10 cellular contexts compared by ENCODE assay signal in the genomic region with DNA sequence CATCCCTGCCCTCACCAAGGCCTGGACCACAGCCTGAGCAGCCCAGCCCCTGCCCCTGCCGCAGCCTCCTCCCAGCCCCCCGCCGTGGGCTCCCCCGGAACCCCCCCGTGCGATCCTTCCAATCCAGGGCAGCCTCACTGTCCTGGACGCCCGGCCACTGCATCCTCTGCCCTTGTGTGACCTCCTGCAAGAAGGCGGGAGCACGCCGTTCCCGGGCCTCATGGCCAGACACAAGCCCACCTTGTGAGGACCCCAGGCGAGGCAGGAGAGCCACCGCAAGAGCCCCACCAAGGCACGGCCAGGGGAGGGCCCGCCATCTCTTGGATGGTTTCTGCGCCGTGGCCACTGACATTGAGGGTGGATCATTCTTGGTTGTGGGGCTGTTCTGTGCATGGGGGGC. TPM values are rescaled to one million over a fixed set of nuclear protein-coding genes. Genes with fewer than 3 reads are reported as not detected.
DNase-seq lines count a peak whose midpoint lies in the region; ATAC-seq and TF ChIP-seq lines count a peak whose summit lies in the region.
"Had no signal": no experiment of that assay in that cellular context is flagged by ENCODE, and none has a peak within 500 bp of the region (broad histone marks: within the 10 kb centered on the region; RNA-seq: fewer than 3 reads in every experiment).

No MANE protein-coding gene starts in this region.

- TF ChIP-seq CTCF in stomach (IDR thresholded peaks at IDR 0.05): no peak

- POLR2A ChIA-PET in activated CD4-positive, alpha-beta memory T cell treated with anti-CD3 and anti-CD28 coated beads for 36 hours (lab: Charles Lee): interaction anchor here (0.7 to 2.8 kb wide), 4 partner anchors 10 to 246 kb away, joined by 4 to 18 read pairs (median 8); no protein-coding TSS in a partner anchor

- peak overlapping the region; percentile 64 for H3K4me3 Mint-ChIP-seq in activated T-cell treated with anti-CD3 and anti-CD28 coated beads, Interleukin-2, amount 50 U/mL, for 4 hours
- peak overlapping the region; percentile 61 for H3K4me3 Mint-ChIP-seq in activated CD4-positive, alpha-beta memory T cell treated with anti-CD3 and anti-CD28 coated beads for 36 hours
- H3K4me3 Mint-ChIP-seq in immature natural killer cell: peak overlapping the region; percentile 73 to 82 (median 77)

- no peaks in the 10 kb centered on the region for H3K9me3 ChIP-seq in stomach

- intact Hi-C loops in activated CD4-positive, alpha-beta memory T cell treated with anti-CD3 and anti-CD28 coated beads for 36 hours (cut with micrococcal nuclease): loop anchor here (1.0 kb wide), 1 partner anchor 8 kb away; a partner anchor contains a TSS
- intact Hi-C loops in stomach (cut with DNase I; ENCODE audit: low total_unique reads): no loop called here

- ATAC-seq in activated T-cell treated with anti-CD3 and anti-CD28 coated beads, Interleukin-2, amount 50 U/mL, for 4 hours: no peak

- peak overlapping the region; percentile 90 for H3K27ac Mint-ChIP-seq in activated CD4-positive, alpha-beta memory T cell treated with anti-CD3 and anti-CD28 coated beads for 36 hours
- H3K27ac Mint-ChIP-seq in immature natural killer cell: peak overlapping the region; percentile 95 to 98 (median 97)

- no peak for DNase-seq in activated T-cell treated with anti-CD3 and anti-CD28 coated beads, Interleukin-2, amount 50 U/mL, for 4 hours
- DNase-seq in activated T-cell treated with anti-CD3 and anti-CD28 coated beads for 4 hours (no peak), immature natural killer cell (no peak), stomach (no peak), NCI-H2171 treated with DMSO at 0.1 percent for 48 hours (lab: John Stamatoyannopoulos, UW) (no peak), hippocampal formation (lab: John Stamatoyannopoulos, UW) (no peak), amygdala (lab: John Stamatoyannopoulos, UW) (no peak)
- no peak for DNase-seq in activated CD4-positive, alpha-beta memory T cell treated with anti-CD3 and anti-CD28 coated beads for 36 hours
- DNase-seq: activated CD4-positive, alpha-beta T cell treated with anti-CD3 and anti-CD28 coated beads for 1 hour had no signal

- TF ChIP-seq POLR2A in stomach (IDR thresholded peaks at IDR 0.05): no peak

- peak overlapping the region in 2 of 4 donors; percentile 14 for H3K4me3 ChIP-seq in stomach

- H3K4me1 Mint-ChIP-seq in activated T-cell treated with anti-CD3 and anti-CD28 coated beads, Interleukin-2, amount 50 U/mL, for 4 hours (ENCODE audit: low read depth): peaks cover 57% of the 10 kb centered on the region
- H3K4me1 Mint-ChIP-seq in activated CD4-positive, alpha-beta memory T cell treated with anti-CD3 and anti-CD28 coated beads for 36 hours (ENCODE audit: low read depth): peaks cover 55% of the 10 kb centered on the region
- H3K4me1 Mint-ChIP-seq in immature natural killer cell: peaks cover 54% of the 10 kb centered on the region in 2 donors

- H3K36me3 ChIP-seq in stomach: no peaks in the 10 kb centered on the region

- H3K9me3 Mint-ChIP-seq in activated T-cell treated with anti-CD3 and anti-CD28 coated beads, Interleukin-2, amount 50 U/mL, for 4 hours: no peaks in the 10 kb centered on the region
- no peaks in the 10 kb centered on the region for H3K9me3 Mint-ChIP-seq in activated CD4-positive, alpha-beta memory T cell treated with anti-CD3 and anti-CD28 coated beads for 36 hours
- no peaks in the 10 kb centered on the region for H3K9me3 Mint-ChIP-seq in immature natural killer cell

- H3K36me3 Mint-ChIP-seq in activated T-cell treated with anti-CD3 and anti-CD28 coated beads, Interleukin-2, amount 50 U/mL, for 4 hours (ENCODE audit: insufficient read depth): no peaks in the 10 kb centered on the region
- H3K36me3 Mint-ChIP-seq in activated CD4-positive, alpha-beta memory T cell treated with anti-CD3 and anti-CD28 coated beads for 36 hours: no peaks in the 10 kb centered on the region
- H3K36me3 Mint-ChIP-seq in immature natural killer cell: no peaks in the 10 kb centered on the region

- peaks cover 31 to 57% (median 46%) of the 10 kb centered on the region in 4 donors for H3K4me1 ChIP-seq in stomach

- H3K27me3 ChIP-seq in stomach: no peaks in the 10 kb centered on the region

- CTCF ChIA-PET in activated CD4-positive, alpha-beta memory T cell treated with anti-CD3 and anti-CD28 coated beads for 36 hours (lab: Charles Lee): interaction anchor here (0.6 to 1.4 kb wide), 3 partner anchors 43 to 128 kb away, joined by 3 to 7 read pairs (median 4); no protein-coding TSS in a partner anchor

- peak overlapping the region; percentile 34 to 81 (median 75) for H3K27ac ChIP-seq in stomach

- no peaks in the 10 kb centered on the region for H3K27me3 Mint-ChIP-seq in activated T-cell treated with anti-CD3 and anti-CD28 coated beads, Interleukin-2, amount 50 U/mL, for 4 hours (ENCODE audit: low read depth)
- H3K27me3 Mint-ChIP-seq in activated CD4-positive, alpha-beta memory T cell treated with anti-CD3 and anti-CD28 coated beads for 36 hours: no peaks in the 10 kb centered on the region
- peaks cover 7 to 24% (median 13%) of the 10 kb centered on the region in 3 donors for H3K27me3 Mint-ChIP-seq in immature natural killer cell (ENCODE audit: low read depth in 3 of 3)

- 10 to 29% (median 18%) methylated on average over 3 to 18 of the region's 18 CpGs for WGBS in stomach, 5 donors

- TF ChIP-seq EP300 in stomach (IDR thresholded peaks at IDR 0.05): no peak

RNA-seq across cellular contexts. Expression of a gene that starts 7.8 kb away (rescaled TPM):
- 10 to 100 TPM; 16.1 to 17.7 (median 17.7) TPM for total RNA-seq in activated T-cell treated with anti-CD3 and anti-CD28 coated beads, Interleukin-2, amount 50 U/mL, for 4 hours
- total RNA-seq in activated CD4-positive, alpha-beta memory T cell treated with anti-CD3 and anti-CD28 coated beads for 36 hours: 10 to 100 TPM; 33.0 to 33.1 TPM
- polyA plus RNA-seq in immature natural killer cell (1 to 10 TPM; 2.2 to 2.6 (median 2.3) TPM), stomach (10 to 100 TPM; 11.8 to 15.4 (median 14.1) TPM)
- total RNA-seq in stomach: 100 to 1,000 TPM in 1 of 5 donors, 10 to 100 TPM in 3, 1 to 10 TPM in 1; 8.0 to 103 (median 36.2) TPM

RNA-seq across cellular contexts. Expression of a gene that starts 35.6 kb away (rescaled TPM):
- not detected for total RNA-seq in activated T-cell treated with anti-CD3 and anti-CD28 coated beads, Interleukin-2, amount 50 U/mL, for 4 hours
- not detected for total RNA-seq in activated CD4-positive, alpha-beta memory T cell treated with anti-CD3 and anti-CD28 coated beads for 36 hours
- polyA plus RNA-seq in immature natural killer cell (not detected), stomach (not detected)
- total RNA-seq in stomach: not detected
- total RNA-seq: osteoblast had no signal

RNA-seq across cellular contexts. Expression of a gene that starts 43.6 kb away (rescaled TPM):
- 10 to 100 TPM; 40.7 to 55.0 (median 42.6) TPM for total RNA-seq in activated T-cell treated with anti-CD3 and anti-CD28 coated beads, Interleukin-2, amount 50 U/mL, for 4 hours
- 10 to 100 TPM; 33.5 to 33.6 TPM for total RNA-seq in activated CD4-positive, alpha-beta memory T cell treated with anti-CD3 and anti-CD28 coated beads for 36 hours
- 10 to 100 TPM; 15.0 to 42.4 (median 19.2) TPM for polyA plus RNA-seq in immature natural killer cell
- total RNA-seq in stomach: 100 to 1,000 TPM in 1 of 5 donors, 10 to 100 TPM in 4; 16.3 to 119 (median 35.7) TPM
- polyA plus RNA-seq in stomach: 10 to 100 TPM; 23.5 to 25.2 (median 23.5) TPM

RNA-seq across cellular contexts. Expression of a gene that starts 47.0 kb away (rescaled TPM):
- 10 to 100 TPM in 1 of 3 donors, 1 to 10 TPM in 2; 8.9 to 10.4 (median 9.0) TPM for total RNA-seq in activated T-cell treated with anti-CD3 and anti-CD28 coated beads, Interleukin-2, amount 50 U/mL, for 4 hours
- 10 to 100 TPM in 1 of 2 experiments, 1 to 10 TPM in 1; 8.5 to 10.7 TPM for total RNA-seq in activated CD4-positive, alpha-beta memory T cell treated with anti-CD3 and anti-CD28 coated beads for 36 hours
- polyA plus RNA-seq in immature natural killer cell (1 to 10 TPM in 2 of 3 donors, not detected in 1; 1.9 to 4.2 TPM), stomach (10 to 100 TPM in 1 of 3 donors, 1 to 10 TPM in 2; 3.0 to 10.5 (median 7.5) TPM)
- 100 to 1,000 TPM in 1 of 5 donors, 10 to 100 TPM in 3, 1 to 10 TPM in 1; 1.8 to 248 (median 49.1) TPM for total RNA-seq in stomach
